In genomic region chr9:127561491-127562270, GRCh38 we compare ENCODE assay signal across 9 cellular contexts. TPM values are rescaled to one million over a fixed set of nuclear protein-coding genes. Genes with fewer than 3 reads are reported as not detected.
DNase-seq lines count a peak whose midpoint lies in the region; ATAC-seq and TF ChIP-seq lines count a peak whose summit lies in the region.
"Had no signal": no experiment of that assay in that cellular context is flagged by ENCODE, and none has a peak within 500 bp of the region (broad histone marks: within the 10 kb centered on the region; RNA-seq: fewer than 3 reads in every experiment).

No MANE protein-coding gene starts in this region.

- H3K4me3 ChIP-seq in foreskin fibroblast (ENCODE audit: low read depth in 1 of 2, low read length in 2 of 2) = peak overlapping the region in 1 of 2 donors; percentile 13
- no peak overlapping the region for H3K4me3 ChIP-seq in psoas muscle

- H3K27me3 Mint-ChIP-seq in activated naive CD4-positive, alpha-beta T cell treated with anti-CD3 and anti-CD28 coated beads for 36 hours (ENCODE audit: low read depth) = no peaks in the 10 kb centered on the region
- no peaks in the 10 kb centered on the region; the same call in 1 of the 2 replicates for H3K27me3 Mint-ChIP-seq in WTC11 (ENCODE audit: low read depth)
- H3K27me3 Mint-ChIP-seq: stimulated activated naive CD8-positive, alpha-beta T cell treated with anti-CD3 and anti-CD28 coated beads, Interleukin-15, Interleukin-2, amounts not matched to agents 100 ng/mL and 50 ng/mL, for 24 hours had no signal

- CTCF ChIA-PET in activated naive CD4-positive, alpha-beta T cell treated with anti-CD3 and anti-CD28 coated beads for 36 hours (lab: Charles Lee) = no interaction called here
- CTCF ChIA-PET in WTC11 (lab: Charles Lee) = interaction anchor here (0.6 to 1.9 kb wide), 6 partner anchors 21 to 197 kb away, joined by 3 to 8 read pairs (median 4); partner anchors contain the start of gene TOR2A

- no peaks in the 10 kb centered on the region for H3K9me3 Mint-ChIP-seq in activated naive CD4-positive, alpha-beta T cell treated with anti-CD3 and anti-CD28 coated beads for 36 hours
- no peaks in the 10 kb centered on the region for H3K9me3 Mint-ChIP-seq in WTC11
- H3K9me3 Mint-ChIP-seq: stimulated activated naive CD8-positive, alpha-beta T cell treated with anti-CD3 and anti-CD28 coated beads, Interleukin-15, Interleukin-2, amounts not matched to agents 100 ng/mL and 50 ng/mL, for 24 hours had no signal

- 52 to 55% (median 52%) methylated on average over 14 to 16 of the region's 16 CpGs for WGBS in psoas muscle, 3 donors

- no peak overlapping the region for H3K4me3 Mint-ChIP-seq in activated naive CD4-positive, alpha-beta T cell treated with anti-CD3 and anti-CD28 coated beads for 36 hours
- no peak overlapping the region for H3K4me3 Mint-ChIP-seq in WTC11
- H3K4me3 Mint-ChIP-seq: stimulated activated naive CD8-positive, alpha-beta T cell treated with anti-CD3 and anti-CD28 coated beads, Interleukin-15, Interleukin-2, amounts not matched to agents 100 ng/mL and 50 ng/mL, for 24 hours had no signal

- no peaks in the 10 kb centered on the region for H3K9me3 ChIP-seq in psoas muscle

- no peaks in the 10 kb centered on the region for H3K36me3 Mint-ChIP-seq in activated naive CD4-positive, alpha-beta T cell treated with anti-CD3 and anti-CD28 coated beads for 36 hours (ENCODE audit: low read depth)
- 0 out of 2 replicates have a peak, but pooled peaks cover 3% of the 10 kb centered on the region for H3K36me3 Mint-ChIP-seq in WTC11

- ATAC-seq in WTC11 = peak; percentile 69
- peak; percentile 76 to 83 (median 80) for ATAC-seq in psoas muscle
- no peak for ATAC-seq in GM18907 (IDR thresholded peaks at IDR 0.05; ENCODE audit: unreplicated experiment)
- ATAC-seq in HG02759 (IDR thresholded peaks at IDR 0.05; ENCODE audit: unreplicated experiment) = no peak
- ATAC-seq in HG03175 (IDR thresholded peaks at IDR 0.05; ENCODE audit: unreplicated experiment) = no peak

- peaks cover 0 to 7% of the 10 kb centered on the region in 2 donors for H3K36me3 ChIP-seq in psoas muscle (ENCODE audit: insufficient read depth in 1 of 2, low read depth in 1 of 2)

- no peak for TF ChIP-seq CTCF in WTC11 (IDR thresholded peaks at IDR 0.05)
- no peak for TF ChIP-seq CTCF in foreskin fibroblast (IDR thresholded peaks at IDR 0.05; ENCODE audit: low read depth, low read length)
- no peak for TF ChIP-seq CTCF in psoas muscle (IDR thresholded peaks at IDR 0.05)

- H3K27me3 ChIP-seq in psoas muscle (ENCODE audit: insufficient read depth in 3 of 3, low read length in 2 of 3) = no peaks in the 10 kb centered on the region

- intact Hi-C loops in activated naive CD4-positive, alpha-beta T cell treated with anti-CD3 and anti-CD28 coated beads for 36 hours (cut with micrococcal nuclease) = no loop called here
- intact Hi-C loops in psoas muscle (cut with DNase I) = no loop called here

- H3K4me1 Mint-ChIP-seq in activated naive CD4-positive, alpha-beta T cell treated with anti-CD3 and anti-CD28 coated beads for 36 hours (ENCODE audit: low read depth) = peaks cover 32% of the 10 kb centered on the region
- H3K4me1 Mint-ChIP-seq in WTC11 = peaks cover 44% of the 10 kb centered on the region

- DNase-seq in activated naive CD4-positive, alpha-beta T cell treated with anti-CD3 and anti-CD28 coated beads for 36 hours = no peak
- DNase-seq in activated naive CD4-positive, alpha-beta T cell treated with Interleukin-2 at 50 U/mL for 16 hours = no peak
- DNase-seq in WTC11 (ENCODE audit: low spot score) = no peak
- DNase-seq in foreskin fibroblast = peak; percentile 100
- DNase-seq in psoas muscle = peak; percentile 84 to 86

- peak overlapping the region; percentile 66 for H3K27ac ChIP-seq in psoas muscle

- peak overlapping the region; percentile 11 for H3K27ac Mint-ChIP-seq in activated naive CD4-positive, alpha-beta T cell treated with anti-CD3 and anti-CD28 coated beads for 36 hours
- peak overlapping the region; percentile 54 for H3K27ac Mint-ChIP-seq in WTC11
- H3K27ac Mint-ChIP-seq: stimulated activated naive CD8-positive, alpha-beta T cell treated with anti-CD3 and anti-CD28 coated beads, Interleukin-15, Interleukin-2, amounts not matched to agents 100 ng/mL and 50 ng/mL, for 24 hours had no signal

- peaks cover 33% of the 10 kb centered on the region for H3K4me1 ChIP-seq in psoas muscle

- POLR2A ChIA-PET in WTC11 (lab: Charles Lee) = no interaction called here

TF ChIP-seq in WTC11, 78 proteins besides CTCF, POLR2A, EP300 and RAD21:
- no peak for TF ChIP-seq AR (CRISPR knock-in tag; IDR thresholded peaks at IDR 0.05)
- TF ChIP-seq ARID4B (CRISPR knock-in tag; IDR thresholded peaks at IDR 0.05; ENCODE audit: borderline replicate concordance) = no peak

RNA-seq across cellular contexts. Expression of gene STXBP1, which starts 50.4 kb away (rescaled TPM):
- 10 to 100 TPM; 17.4 to 17.8 TPM for total RNA-seq in activated naive CD4-positive, alpha-beta T cell treated with anti-CD3 and anti-CD28 coated beads for 36 hours
- total RNA-seq in WTC11 (2021) (37.1 to 45.6 TPM (median 40.3 TPM) in 3 replicates), psoas muscle (10 to 100 TPM in 2 of 4 donors, 1 to 10 TPM in 2; 6.1 to 12.3 (median 8.9) TPM)
- 1 to 10 TPM; 2.8 to 6.7 (median 3.2) TPM for polyA plus RNA-seq in psoas muscle

Comparison
In these comparisons a context has a peak if more than half of its experiments do, and no peak if none do; other contexts are left out.
1. DNase-seq: peak in foreskin fibroblast (2 of 2) and psoas muscle (2 of 2); none in activated naive CD4-positive, alpha-beta T cell treated with anti-CD3 and anti-CD28 coated beads for 36 hours (single experiment), activated naive CD4-positive, alpha-beta T cell treated with Interleukin-2 at 50 U/mL for 16 hours (single experiment) and WTC11 (single experiment).
2. ATAC-seq: peak in WTC11 (single experiment) and psoas muscle (4 of 4); none in GM18907 (single experiment), HG02759 (single experiment) and HG03175 (single experiment).